Comparison of ENCODE assay signal across 8 cellular contexts in the genomic region with DNA sequence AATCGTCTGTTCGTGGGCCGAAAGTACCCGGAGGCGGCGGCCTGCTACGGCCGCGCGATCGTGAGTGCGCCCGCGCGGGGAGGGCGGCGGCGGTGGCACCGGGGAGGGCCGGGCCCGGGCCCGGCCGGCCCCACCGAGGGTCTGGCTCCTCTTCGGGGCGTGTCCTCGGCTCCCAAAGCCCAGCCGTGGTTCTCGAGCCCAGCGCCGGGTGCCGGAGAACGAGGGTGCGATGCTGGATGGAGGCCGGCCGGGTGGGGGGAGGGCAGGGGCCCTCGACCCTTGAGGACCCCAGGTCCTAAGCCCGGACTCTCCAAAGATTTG. TPM values are rescaled to one million over a fixed set of nuclear protein-coding genes. Genes with fewer than 3 reads are reported as not detected.
DNase-seq lines count a peak whose midpoint lies in the region; ATAC-seq, FAIRE-seq and TF ChIP-seq lines count a peak whose summit lies in the region.

No MANE protein-coding gene starts in this region.

- peaks cover 35% of the 10 kb centered on the region for H3K4me1 Mint-ChIP-seq in activated CD4-positive, alpha-beta T cell treated with anti-CD3 and anti-CD28 coated beads for 36 hours
- H3K4me1 Mint-ChIP-seq in activated naive CD8-positive, alpha-beta T cell (ENCODE audit: low read depth), result peaks cover 15% of the 10 kb centered on the region

- intact Hi-C loops in activated CD4-positive, alpha-beta T cell treated with anti-CD3 and anti-CD28 coated beads for 36 hours (cut with DNase I, micrococcal nuclease), result loop anchor here (1.0 to 5.0 kb wide), 12 partner anchors 10 to 1092 kb away; partner anchors contain the start of genes METTL26 (in 2 of the 2), ANTKMT (in 1 of the 2), CAPN15 (in 1 of the 2) and CHTF18 (in 1 of the 2)
- intact Hi-C loops in kidney (cut with DNase I), result no loop called here
- intact Hi-C loops in testis (cut with DNase I; ENCODE audit: low total_unique reads), result no loop called here

- H3K4me3 Mint-ChIP-seq in activated CD4-positive, alpha-beta T cell treated with anti-CD3 and anti-CD28 coated beads for 36 hours, result peak overlapping the region; percentile 76
- peak overlapping the region; percentile 86 for H3K4me3 Mint-ChIP-seq in activated naive CD8-positive, alpha-beta T cell

- H3K27me3 Mint-ChIP-seq in activated CD4-positive, alpha-beta T cell treated with anti-CD3 and anti-CD28 coated beads for 36 hours, result no peaks in the 10 kb centered on the region
- no peaks in the 10 kb centered on the region for H3K27me3 Mint-ChIP-seq in activated naive CD8-positive, alpha-beta T cell

- WGBS in testis, 2 donors, result 0% methylated on average over 34 of the region's 38 CpGs; no CpG with 5 or more reads in 1 of the 2 donors

- no peak for TF ChIP-seq POLR2A in testis (IDR thresholded peaks at IDR 0.05)

- no peak for ATAC-seq in activated CD4-positive, alpha-beta T cell treated with anti-CD3 and anti-CD28 coated beads for 36 hours
- ATAC-seq in HG03045 (IDR thresholded peaks at IDR 0.05; ENCODE audit: unreplicated experiment), result no peak

- no peak for FAIRE-seq in kidney (lab: Jason Lieb, UNC)

- DNase-seq in activated CD4-positive, alpha-beta T cell treated with anti-CD3 and anti-CD28 coated beads for 36 hours, result no peak
- DNase-seq in activated CD4-positive, alpha-beta T cell treated with anti-CD3 and anti-CD28 coated beads, Interleukin-2, amount 50 U/mL, for 4 hours, result no peak
- DNase-seq in kidney (no peak), testis (no peak), cortex of kidney (lab: John Stamatoyannopoulos, UW) (no peak), NCI-H2227 (lab: John Stamatoyannopoulos, UW; ENCODE audit: unreplicated experiment) (no peak)

- peaks cover 8 to 19% of the 10 kb centered on the region in 2 donors for H3K36me3 ChIP-seq in kidney (ENCODE audit: control insufficient read depth in 1 of 2, insufficient read depth in 2 of 2, low read length in 2 of 2)
- H3K36me3 ChIP-seq in testis (ENCODE audit: low read depth, missing control alignments), result no peaks in the 10 kb centered on the region

- POLR2A ChIA-PET in activated CD4-positive, alpha-beta T cell treated with anti-CD3 and anti-CD28 coated beads for 36 hours (lab: Charles Lee), result no interaction called here

- H3K27me3 ChIP-seq in testis, result no peaks in the 10 kb centered on the region

- H3K36me3 Mint-ChIP-seq in activated CD4-positive, alpha-beta T cell treated with anti-CD3 and anti-CD28 coated beads for 36 hours (ENCODE audit: low read depth), result peaks cover 24% of the 10 kb centered on the region
- H3K36me3 Mint-ChIP-seq in activated naive CD8-positive, alpha-beta T cell, result peaks cover 2% of the 10 kb centered on the region

- CTCF ChIA-PET in activated CD4-positive, alpha-beta T cell treated with anti-CD3 and anti-CD28 coated beads for 36 hours (lab: Charles Lee), result interaction anchor here (1.0 kb wide), 1 partner anchor 37 kb away, joined by 4 read pairs; no protein-coding TSS in a partner anchor

- H3K27ac Mint-ChIP-seq in activated CD4-positive, alpha-beta T cell treated with anti-CD3 and anti-CD28 coated beads for 36 hours, result peak overlapping the region; percentile 47
- H3K27ac Mint-ChIP-seq in activated naive CD8-positive, alpha-beta T cell, result no peak overlapping the region

- H3K4me1 ChIP-seq in kidney (ENCODE audit: control insufficient read depth in 1 of 2, insufficient read depth in 1 of 2, low read depth in 1 of 2, low read length in 2 of 2) (peaks cover 12 to 42% of the 10 kb centered on the region in 2 donors), testis (peaks cover 44% of the 10 kb centered on the region)

- peak overlapping the region; percentile 64 to 71 for H3K9ac ChIP-seq in kidney (ENCODE audit: low read length in 2 of 2)

- no peaks in the 10 kb centered on the region for H3K9me3 Mint-ChIP-seq in activated CD4-positive, alpha-beta T cell treated with anti-CD3 and anti-CD28 coated beads for 36 hours (ENCODE audit: low read depth)
- no peaks in the 10 kb centered on the region for H3K9me3 Mint-ChIP-seq in activated naive CD8-positive, alpha-beta T cell (ENCODE audit: low read depth)

- H3K9me3 ChIP-seq in kidney (ENCODE audit: control insufficient read depth in 1 of 2, low read length in 2 of 2) (no peaks in the 10 kb centered on the region), testis (no peaks in the 10 kb centered on the region)

- no peak for TF ChIP-seq CTCF in kidney (IDR thresholded peaks at IDR 0.05; ENCODE audit: borderline replicate concordance, extremely low read depth, insufficient read depth)
- no peak for TF ChIP-seq CTCF in testis (IDR thresholded peaks at IDR 0.05)

- H3K4me3 ChIP-seq in kidney (ENCODE audit: low read length in 2 of 2) (peak overlapping the region; percentile 77 to 79), testis (peak overlapping the region; percentile 69 to 85)

- H3K27ac ChIP-seq in kidney (ENCODE audit: low read depth in 2 of 2, low read length in 2 of 2) (peak overlapping the region; percentile 9 to 51), testis (peak overlapping the region in 1 of 2 donors; percentile 96)

RNA-seq across cellular contexts. Expression of gene STUB1, which starts 0.4 kb away (rescaled TPM):
- 10 to 100 TPM; 61.1 to 67.0 TPM for total RNA-seq in activated CD4-positive, alpha-beta T cell treated with anti-CD3 and anti-CD28 coated beads for 36 hours
- total RNA-seq in kidney (92.9 TPM), testis (100 to 1,000 TPM; 126 to 160 TPM)
- polyA plus RNA-seq in kidney (ENCODE audit: insufficient read depth, low read depth, low replicate concordance) (218 TPM), testis (ENCODE audit: insufficient read depth, low read depth, low replicate concordance) (93.3 TPM)

RNA-seq across cellular contexts. Expression of gene JMJD8, which starts 3.5 kb away (rescaled TPM):
- 10 to 100 TPM; 26.1 to 31.4 TPM for total RNA-seq in activated CD4-positive, alpha-beta T cell treated with anti-CD3 and anti-CD28 coated beads for 36 hours
- total RNA-seq in kidney (75.0 TPM), testis (100 to 1,000 TPM in 1 of 2 donors, 10 to 100 TPM in 1; 84.2 to 101 TPM)
- polyA plus RNA-seq in kidney (ENCODE audit: insufficient read depth, low read depth, low replicate concordance) (80.4 TPM), testis (ENCODE audit: insufficient read depth, low read depth, low replicate concordance) (95.5 TPM)

RNA-seq across cellular contexts. Expression of gene RHBDL1, which starts 5.1 kb away (rescaled TPM):
- under 1 TPM; 0.40 to 0.59 TPM for total RNA-seq in activated CD4-positive, alpha-beta T cell treated with anti-CD3 and anti-CD28 coated beads for 36 hours
- 0.88 TPM for total RNA-seq in kidney
- polyA plus RNA-seq in kidney (ENCODE audit: insufficient read depth, low read depth, low replicate concordance), result 9.7 TPM
- 1 to 10 TPM; 8.5 to 9.8 TPM for total RNA-seq in testis
- 2.1 TPM for polyA plus RNA-seq in testis (ENCODE audit: insufficient read depth, low read depth, low replicate concordance)

RNA-seq across cellular contexts. Expression of gene WDR24, which starts 9.6 kb away (rescaled TPM):
- 10 to 100 TPM; 18.4 to 23.1 TPM for total RNA-seq in activated CD4-positive, alpha-beta T cell treated with anti-CD3 and anti-CD28 coated beads for 36 hours
- total RNA-seq in kidney, result 11.8 TPM
- polyA plus RNA-seq in kidney (ENCODE audit: insufficient read depth, low read depth, low replicate concordance), result 7.2 TPM
- total RNA-seq in testis, result 10 to 100 TPM; 33.9 to 39.1 TPM
- 21.4 TPM for polyA plus RNA-seq in testis (ENCODE audit: insufficient read depth, low read depth, low replicate concordance)

RNA-seq across cellular contexts. Expression of gene RHOT2, which starts 12.7 kb away (rescaled TPM):
- 100 to 1,000 TPM; 123 to 130 TPM for total RNA-seq in activated CD4-positive, alpha-beta T cell treated with anti-CD3 and anti-CD28 coated beads for 36 hours
- 117 TPM for total RNA-seq in kidney
- polyA plus RNA-seq in kidney (ENCODE audit: insufficient read depth, low read depth, low replicate concordance), result 90.5 TPM
- total RNA-seq in testis, result 100 to 1,000 TPM; 157 to 176 TPM
- polyA plus RNA-seq in testis (ENCODE audit: insufficient read depth, low read depth, low replicate concordance), result 77.7 TPM

Comparison
In these comparisons a context has a peak if more than half of its experiments do, and no peak if none do; other contexts are left out.
1. intact Hi-C loops: an anchor here in activated CD4-positive, alpha-beta T cell treated with anti-CD3 and anti-CD28 coated beads for 36 hours (1.0 to 5.0 kb wide); none called in kidney and testis.